8 cellular contexts compared by ENCODE assay signal in genomic region chr10:30359373-30360206, GRCh38. TPM values are rescaled to one million over a fixed set of nuclear protein-coding genes. Genes with fewer than 3 reads are reported as not detected.
DNase-seq lines count a peak whose midpoint lies in the region; ATAC-seq and TF ChIP-seq lines count a peak whose summit lies in the region.

No MANE protein-coding gene starts in this region.

- H3K36me3 Mint-ChIP-seq in chondrocyte (ENCODE audit: low read depth): no peaks in the 10 kb centered on the region

- no peaks in the 10 kb centered on the region for H3K27me3 ChIP-seq in left lung

- H3K4me1 Mint-ChIP-seq in chondrocyte (ENCODE audit: low read depth): no peaks in the 10 kb centered on the region

- intact Hi-C loops in left lung (cut with DNase I): no loop called here

- H3K4me3 Mint-ChIP-seq in chondrocyte (ENCODE audit: unreplicated experiment): no peak overlapping the region

- H3K9me3 ChIP-seq in left lung: no peaks in the 10 kb centered on the region

- H3K27me3 Mint-ChIP-seq in chondrocyte (ENCODE audit: low read depth): peaks cover 21% of the 10 kb centered on the region

- TF ChIP-seq POLR2A in NB4 (IDR thresholded peaks at IDR 0.05; ENCODE audit: extremely low read depth, insufficient read length): no peak

- no peak overlapping the region for H3K4me3 ChIP-seq in NB4 (ENCODE audit: low read depth, low read length)
- no peak overlapping the region for H3K4me3 ChIP-seq in left lung

- peak; percentile 66 for TF ChIP-seq CTCF in NB4 (IDR thresholded peaks at IDR 0.05; ENCODE audit: low read depth, low read length)
- TF ChIP-seq CTCF in chondrocyte (IDR thresholded peaks at IDR 0.05): peak; percentile 83
- TF ChIP-seq CTCF in left lung (IDR thresholded peaks at IDR 0.05): peak; percentile 66 to 77

- H3K4me1 ChIP-seq in left lung: peaks cover 0 to 7% of the 10 kb centered on the region in 2 donors

- H3K27ac ChIP-seq in left lung: no peak overlapping the region

- H3K9me3 Mint-ChIP-seq in chondrocyte (ENCODE audit: low read depth): no peaks in the 10 kb centered on the region

- no peaks in the 10 kb centered on the region for H3K36me3 ChIP-seq in left lung

- ATAC-seq in activated CD4-positive, CD25-positive, alpha-beta regulatory T cell treated with anti-CD3 and anti-CD28 coated beads, Interleukin-2, amount 50 U/mL, for 24 hours: peak; percentile 63 to 86
- ATAC-seq in left lung: peak; percentile 93

- H3K27ac Mint-ChIP-seq in chondrocyte (ENCODE audit: unreplicated experiment): no peak overlapping the region

- DNase-seq in NCI-H1105 treated with DMSO at 0.1 percent for 48 hours (lab: John Stamatoyannopoulos, UW) (peak; percentile 5), NCI-H1105 (lab: John Stamatoyannopoulos, UW) (no peak), HCEC 1CT (peak; percentile 34), NB4 (ENCODE audit: low read depth) (peak; percentile 59), chondrocyte (ENCODE audit: low spot score) (no peak), left lung (peak; percentile 68 to 78)
- peak; percentile 27 for DNase-seq in stimulated activated CD8-positive, alpha-beta memory T cell treated with anti-CD3 and anti-CD28 coated beads, Interleukin-12 subunit alpha, Interleukin-12 subunit beta, amount 100 ng/mL, for 1 hour (ENCODE audit: low read depth)

RNA-seq across cellular contexts. Expression of gene MTPAP, which starts 10.5 kb away (rescaled TPM):
- 18.0 to 24.2 TPM (median 18.3 TPM) in 3 replicates for total RNA-seq in chondrocyte
- total RNA-seq in left lung: 10 to 100 TPM; 19.6 to 23.2 TPM

Comparison
In these comparisons a context has a peak if more than half of its experiments do, and no peak if none do; other contexts are left out.
1. DNase-seq: peak in NCI-H1105 treated with DMSO at 0.1 percent for 48 hours (single experiment), HCEC 1CT (single experiment), NB4 (single experiment), left lung (2 of 2) and stimulated activated CD8-positive, alpha-beta memory T cell treated with anti-CD3 and anti-CD28 coated beads, Interleukin-12 subunit alpha, Interleukin-12 subunit beta, amount 100 ng/mL, for 1 hour (single experiment); none in NCI-H1105 (single experiment) and chondrocyte (single experiment).
2. Peak in every context shown above with its lines, with median percentiles within 50 percentile points of each other: CTCF ChIP-seq.